ENCODE assay signal across 11 cellular contexts in genomic region chr7:15314922-15315321, GRCh38.
"Had no signal": no experiment of that assay in that cellular context is flagged by ENCODE, and none has a peak within 500 bp of the region (broad histone marks: within the 10 kb centered on the region; RNA-seq: fewer than 3 reads in every experiment).

No MANE protein-coding gene starts in this region.

- DNase-seq: GM23248, GOT3, H7, H9, HCEC 1CT, HFFc6 had no signal

- FAIRE-seq: H1, H54 had no signal

- H3K36me3 ChIP-seq: HAP-1 had no signal

- H3K9me3 ChIP-seq: HAP-1 had no signal

- H3K4me2 ChIP-seq: GM23338 had no signal

- H2AFZ ChIP-seq: GM23248, GM23338 had no signal

- H3K27ac ChIP-seq: GM23248 had no signal

- H3K4me1 ChIP-seq: HAP-1 had no signal

- H3K4me3 ChIP-seq: GM23248, GM23338, HAP-1 had no signal

- H3K9ac ChIP-seq: GM23248 had no signal

- ATAC-seq: GM23338, HCT116 had no signal
